In the genomic region with DNA sequence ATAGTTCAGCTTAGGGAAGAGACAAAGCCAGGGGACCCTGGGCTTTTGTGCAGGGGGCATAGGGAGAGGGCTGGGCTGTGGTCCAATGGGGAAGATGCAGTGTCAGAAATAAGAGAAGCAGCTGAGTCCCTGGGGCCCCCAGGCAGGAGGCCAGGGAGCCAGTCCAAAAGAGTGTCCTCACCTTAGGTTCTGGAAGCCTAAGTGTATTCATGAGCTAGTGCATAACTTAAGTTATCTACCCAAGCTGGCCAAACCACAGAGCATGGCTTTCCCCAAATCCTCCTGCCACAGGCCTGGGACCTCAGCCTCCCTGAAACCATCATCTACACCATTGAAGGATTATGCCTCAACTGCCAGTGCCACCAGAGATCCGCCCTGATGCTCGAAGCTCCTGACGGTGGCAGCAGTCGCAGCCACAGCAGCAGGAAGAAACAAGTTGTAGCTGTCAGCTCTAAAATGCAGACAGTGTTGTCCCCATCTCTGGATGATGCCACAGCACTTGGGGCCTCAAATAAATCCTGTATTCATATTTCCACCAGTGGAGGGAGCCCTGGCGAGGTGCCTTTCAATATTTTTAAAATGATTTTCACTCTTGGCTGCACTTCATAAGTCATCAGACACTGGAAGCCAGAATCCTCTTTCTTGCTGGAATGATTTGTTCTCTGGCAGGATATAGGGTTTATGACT, we compare ENCODE assay signal across 11 cellular contexts.
DNase-seq lines count a peak whose midpoint lies in the region; ATAC-seq and TF ChIP-seq lines count a peak whose summit lies in the region.
"Had no signal": no experiment of that assay in that cellular context is flagged by ENCODE, and none has a peak within 500 bp of the region (broad histone marks: within the 10 kb centered on the region; RNA-seq: fewer than 3 reads in every experiment).

No MANE protein-coding gene starts in this region.

- peak; percentile 35; the same call in 1 of the 2 replicates for TF ChIP-seq RAD21 in SK-N-SH (IDR thresholded peaks at IDR 0.05; ENCODE audit: low read length)

- ATAC-seq in SK-N-SH treated with all-trans-retinoic acid at 6 μM for 48 hours: no peak
- peak; percentile 20 for ATAC-seq in foreskin keratinocyte
- ATAC-seq in sciatic nerve: peak; percentile 75
- no peak for ATAC-seq in GM21619 (IDR thresholded peaks at IDR 0.05; ENCODE audit: unreplicated experiment)

- no peak for TF ChIP-seq EP300 in SK-N-SH (IDR thresholded peaks at IDR 0.05; ENCODE audit: borderline replicate concordance in 1 of 2, low read depth in 1 of 2, low read length in 1 of 2)

- H3K9me3 ChIP-seq in SK-N-SH: no peaks in the 10 kb centered on the region
- H3K9me3 ChIP-seq in OCI-LY3 (ENCODE audit: insufficient read depth, low read length): no peaks in the 10 kb centered on the region

- H3K27ac ChIP-seq in SK-N-SH (ENCODE audit: low read depth in 2 of 2, low read length in 1 of 2) (no peak overlapping the region), OCI-LY3 (ENCODE audit: low read length) (no peak overlapping the region), foreskin keratinocyte (no peak overlapping the region), coronary artery (no peak overlapping the region)

- POLR2A ChIA-PET in SK-N-SH (lab: Yijun Ruan, JAX): interaction anchor here (0.6 kb wide), 1 partner anchor 261 kb away, joined by 3 read pairs; no protein-coding TSS in a partner anchor

- H3F3A ChIP-seq in SK-N-SH (replicated peaks; ENCODE audit: insufficient read depth): no peaks in the 10 kb centered on the region

- no peak for DNase-seq in SK-N-SH
- DNase-seq in foreskin keratinocyte: peak in 1 of 2 donors; percentile 13
- DNase-seq in sciatic nerve (ENCODE audit: low spot score): no peak
- DNase-seq in AG20443 (ENCODE audit: low spot score): no peak
- no peak for DNase-seq in coronary artery (ENCODE audit: low spot score)
- DNase-seq: activated CD4-positive, CD25-positive, alpha-beta regulatory T cell treated with anti-CD3 and anti-CD28 coated beads, Interleukin-2, amount 50 U/mL, for 72 hours; activated gamma-delta T cell treated with Interleukin-2 at 50 U/mL for 16 hours; Kasumi-1 had no signal

- intact Hi-C loops in sciatic nerve (cut with DNase I): no loop called here

- H3K36me3 ChIP-seq in SK-N-SH (replicated peaks in 1 of 2; ENCODE audit: control insufficient read depth in 1 of 2, insufficient read depth in 2 of 2, low read length in 1 of 2): no peaks in the 10 kb centered on the region
- no peaks in the 10 kb centered on the region for H3K36me3 ChIP-seq in OCI-LY3 (replicated peaks; ENCODE audit: low read depth, low read length)

- H4K20me1 ChIP-seq in SK-N-SH (ENCODE audit: insufficient read depth) (no peaks in the 10 kb centered on the region), OCI-LY3 (ENCODE audit: insufficient read depth, low read length) (no peaks in the 10 kb centered on the region)

- H2AFZ ChIP-seq in SK-N-SH (ENCODE audit: low read depth): no peak overlapping the region
- no peak overlapping the region for H2AFZ ChIP-seq in OCI-LY3 (ENCODE audit: low read depth, low read length)

- no peaks in the 10 kb centered on the region for H3K9me2 ChIP-seq in SK-N-SH

- CTCF ChIA-PET in SK-N-SH (lab: Yijun Ruan, JAX): interaction anchor here (0.6 to 1.8 kb wide), 7 partner anchors 16 to 575 kb away, joined by 3 to 5 read pairs (median 3); no protein-coding TSS in a partner anchor

- H3K79me2 ChIP-seq in SK-N-SH (ENCODE audit: insufficient read depth): no peaks in the 10 kb centered on the region
- H3K79me2 ChIP-seq in OCI-LY3 (ENCODE audit: low read length): no peaks in the 10 kb centered on the region

- H3K27me3 ChIP-seq in SK-N-SH (ENCODE audit: insufficient read depth): no peaks in the 10 kb centered on the region
- no peaks in the 10 kb centered on the region for H3K27me3 ChIP-seq in OCI-LY3 (ENCODE audit: low read depth, low read length)
- no peaks in the 10 kb centered on the region for H3K27me3 ChIP-seq in foreskin keratinocyte

- no peak overlapping the region for H3K9ac ChIP-seq in SK-N-SH
- H3K9ac ChIP-seq in OCI-LY3 (ENCODE audit: low read length): no peak overlapping the region

- H3K4me2 ChIP-seq in SK-N-SH (no peak overlapping the region), OCI-LY3 (ENCODE audit: low read length) (no peak overlapping the region)

- H3K4me1 ChIP-seq in SK-N-SH (ENCODE audit: control insufficient read depth in 1 of 2, insufficient read depth in 2 of 2, low read depth in 1 of 2, low read length in 1 of 2) (peaks cover 0 to under 1% of the 10 kb centered on the region in 2 experiments; a peak in 2 of 4 replicates), OCI-LY3 (ENCODE audit: low read length) (peaks cover under 1% of the 10 kb centered on the region; the same call in 1 of the 2 replicates), foreskin keratinocyte (no peaks in the 10 kb centered on the region)

- 60% methylated on average over 5 of the region's 5 CpGs for WGBS in SK-N-SH (ENCODE audit: low lambda C conversion rate)

- H3K4me3 ChIP-seq in SK-N-SH (ENCODE audit: low read depth in 2 of 2, low read length in 1 of 2): no peak overlapping the region
- no peak overlapping the region for H3K4me3 ChIP-seq in OCI-LY3 (ENCODE audit: low read length)
- H3K4me3 ChIP-seq in coronary artery: no peak overlapping the region

- TF ChIP-seq CTCF in SK-N-SH (IDR thresholded peaks at IDR 0.05) (no peak), OCI-LY3 (IDR thresholded peaks at IDR 0.05; ENCODE audit: low read depth, low read length) (peak; percentile 14; the same call in 1 of the 2 replicates), foreskin keratinocyte (conservative IDR thresholded peaks at IDR 0.05) (peak; percentile 49), coronary artery (IDR thresholded peaks at IDR 0.05) (no peak)

TF ChIP-seq in SK-N-SH, 30 proteins besides CTCF, POLR2A, EP300 and RAD21:
- no peak for TF ChIP-seq SIN3A (IDR thresholded peaks at IDR 0.05; ENCODE audit: borderline replicate concordance, low read depth, low read length)
- no peak for TF ChIP-seq EZH2phosphoT487 (IDR thresholded peaks at IDR 0.05; ENCODE audit: borderline replicate concordance, low read depth)
- no peak for TF ChIP-seq MAX (IDR thresholded peaks at IDR 0.05; ENCODE audit: low read depth)
- no peak for TF ChIP-seq JUND (IDR thresholded peaks at IDR 0.05)
- no peak for TF ChIP-seq RFX5 (IDR thresholded peaks at IDR 0.05; ENCODE audit: low read length)
- TF ChIP-seq CHD2 (IDR thresholded peaks at IDR 0.05; ENCODE audit: low read length, partially characterized antibody): no peak
- no peak for TF ChIP-seq FOXJ3 (CRISPR knock-in tag; IDR thresholded peaks at IDR 0.05)
- no peak for TF ChIP-seq IRF3 (IDR thresholded peaks at IDR 0.05; ENCODE audit: low read depth, low read length)

TF ChIP-seq in SK-N-SH treated with all-trans-retinoic acid at 6 μM for 48 hours, 23 proteins besides CTCF, POLR2A, EP300 and RAD21 (continues in another document):
- TF ChIP-seq CSDC2 (CRISPR knock-in tag; IDR thresholded peaks at IDR 0.05) (no peak), PATZ1 (CRISPR knock-in tag; IDR thresholded peaks at IDR 0.05; ENCODE audit: borderline replicate concordance) (no peak), TOX (CRISPR knock-in tag; IDR thresholded peaks at IDR 0.05; ENCODE audit: borderline replicate concordance) (no peak), CSRNP3 (CRISPR knock-in tag; IDR thresholded peaks at IDR 0.05) (no peak), POU6F1 (CRISPR knock-in tag; IDR thresholded peaks at IDR 0.05; ENCODE audit: borderline replicate concordance, low read depth) (no peak), ZC3H10 (CRISPR knock-in tag; IDR thresholded peaks at IDR 0.05) (no peak), BACH2 (CRISPR knock-in tag; IDR thresholded peaks at IDR 0.05; ENCODE audit: borderline replicate concordance) (no peak), GLIS3 (CRISPR knock-in tag; IDR thresholded peaks at IDR 0.05) (no peak), ZFP3 (CRISPR knock-in tag; IDR thresholded peaks at IDR 0.05) (no peak), SNAI2 (CRISPR knock-in tag; IDR thresholded peaks at IDR 0.05) (no peak)

Comparison
In these comparisons a context has a peak if more than half of its experiments do, and no peak if none do; other contexts are left out.
1. CTCF ChIP-seq: peak in OCI-LY3 (single experiment) and foreskin keratinocyte (single experiment); none in SK-N-SH (single experiment) and coronary artery (single experiment).
2. ATAC-seq: peak in foreskin keratinocyte (single experiment) and sciatic nerve (single experiment); none in SK-N-SH treated with all-trans-retinoic acid at 6 μM for 48 hours (single experiment) and GM21619 (single experiment).